Comparison of ENCODE assay signal across 17 cellular contexts in genomic region chr10:26528048-26528447, GRCh38.
DNase-seq lines count a peak whose midpoint lies in the region; ATAC-seq, FAIRE-seq and TF ChIP-seq lines count a peak whose summit lies in the region.
"Had no signal": no experiment of that assay in that cellular context is flagged by ENCODE, and none has a peak within 500 bp of the region (broad histone marks: within the 10 kb centered on the region; RNA-seq: fewer than 3 reads in every experiment).

No MANE protein-coding gene starts in this region.

- BruUV-seq in HepG2 (replicated peaks; lab: Mats Ljungman, UMichigan), result no TSS peak

- no peak for TF ChIP-seq POLR2A in right lobe of liver (IDR thresholded peaks at IDR 0.05)
- TF ChIP-seq POLR2A in HepG2 (IDR thresholded peaks at IDR 0.05; ENCODE audit: insufficient read depth in 1 of 2, low read depth in 2 of 2, low read length in 2 of 2), result no peak
- TF ChIP-seq POLR2A in esophagus muscularis mucosa (IDR thresholded peaks at IDR 0.05; ENCODE audit: low read depth), result no peak

- no peak for TF ChIP-seq RAD21 in HepG2 (CRISPR knock-in tag; IDR thresholded peaks at IDR 0.05)

- peaks cover 9 to 22% (median 19%) of the 10 kb centered on the region in 3 donors for H3K4me1 Mint-ChIP-seq in IgD-negative memory B cell

- H3K27me3 ChIP-seq in right lobe of liver, result no peaks in the 10 kb centered on the region
- peaks cover 0 to 4% of the 10 kb centered on the region in 2 experiments; a peak in 2 of 5 replicates for H3K27me3 ChIP-seq in HepG2 (ENCODE audit: control insufficient read depth in 1 of 2, insufficient read depth in 2 of 2, low read length in 2 of 2)
- H3K27me3 ChIP-seq in esophagus muscularis mucosa, result no peaks in the 10 kb centered on the region
- H3K27me3 ChIP-seq in upper lobe of right lung, result no peaks in the 10 kb centered on the region
- H3K27me3 ChIP-seq: MG63 had no signal

- H3K36me3 Mint-ChIP-seq in IgD-negative memory B cell, result peaks cover 13% of the 10 kb centered on the region

- no peak overlapping the region for H3K27ac ChIP-seq in right lobe of liver
- H3K27ac ChIP-seq in HepG2 (ENCODE audit: extremely low read length, insufficient read depth, low read length), result no peak overlapping the region
- H3K27ac ChIP-seq in esophagus muscularis mucosa (replicated peaks in 1 of 4), result no peak overlapping the region
- no peak overlapping the region for H3K27ac ChIP-seq in upper lobe of right lung
- H3K27ac ChIP-seq: SK-N-MC had no signal

- H3K27ac Mint-ChIP-seq in IgD-negative memory B cell, result peak overlapping the region in 2 of 3 donors; percentile 52 to 67

- H3K4me3 ChIP-seq in right lobe of liver, result no peak overlapping the region
- no peak overlapping the region for H3K4me3 ChIP-seq in HepG2 (replicated peaks in 1 of 3; ENCODE audit: insufficient read depth in 1 of 3, low read depth in 2 of 3, low read length in 3 of 3)
- no peak overlapping the region for H3K4me3 ChIP-seq in esophagus muscularis mucosa
- H3K4me3 ChIP-seq in upper lobe of right lung, result no peak overlapping the region
- H3K4me3 ChIP-seq: HAP-1, MG63, SK-N-MC had no signal

- H3K9me3 Mint-ChIP-seq in IgD-negative memory B cell, result no peaks in the 10 kb centered on the region
- H3K9me3 Mint-ChIP-seq: CD8-positive, alpha-beta memory T cell had no signal

- TF ChIP-seq CTCF in right lobe of liver (IDR thresholded peaks at IDR 0.05) (no peak), HepG2 (CRISPR knock-in tag; IDR thresholded peaks at IDR 0.05) (no peak), esophagus muscularis mucosa (IDR thresholded peaks at IDR 0.05) (no peak), upper lobe of right lung (IDR thresholded peaks at IDR 0.05) (no peak)

- ATAC-seq in right lobe of liver (peak; percentile 40 to 77 (median 63)), HepG2 (no peak), upper lobe of right lung (peak; percentile 34), HG03378 (IDR thresholded peaks at IDR 0.05; ENCODE audit: unreplicated experiment) (no peak), Right ventricle myocardium superior (ENCODE audit: poor library complexity) (no peak)

- H3K9me3 ChIP-seq in right lobe of liver (no peaks in the 10 kb centered on the region), HepG2 (ENCODE audit: low read length) (no peaks in the 10 kb centered on the region), esophagus muscularis mucosa (no peaks in the 10 kb centered on the region), upper lobe of right lung (no peaks in the 10 kb centered on the region)
- H3K9me3 ChIP-seq: HAP-1, MG63 had no signal

- DNase-seq in right lobe of liver (no peak), HepG2 (ENCODE audit: low spot score) (no peak), esophagus muscularis mucosa (ENCODE audit: extremely low spot score) (peak; percentile 57), upper lobe of right lung (no peak), NCI-H82 (lab: John Stamatoyannopoulos, UW) (no peak), Right ventricle myocardium superior (no peak)
- DNase-seq: CD8-positive, alpha-beta memory T cell; DMS 273 treated with DMSO at 0.1 percent for 48 hours; MG63; NCI-H1105; NCI-H187; NCI-H446 treated with DMSO at 0.1 percent for 48 hours; NCI-H748 treated with DMSO at 0.1 percent for 48 hours had no signal

- H4K20me1 ChIP-seq in HepG2 (ENCODE audit: insufficient read depth, low read length), result no peaks in the 10 kb centered on the region

- POLR2A ChIA-PET in HepG2 (lab: Yijun Ruan, JAX), result no interaction called here

- no peak overlapping the region for H3K4me3 Mint-ChIP-seq in IgD-negative memory B cell
- H3K4me3 Mint-ChIP-seq: CD8-positive, alpha-beta memory T cell had no signal

- no peak overlapping the region for H2AFZ ChIP-seq in HepG2 (ENCODE audit: low read length)

- intact Hi-C loops in right lobe of liver (cut with DNase I) (no loop called here), HepG2 (cut with micrococcal nuclease; ENCODE audit: unreplicated experiment) (no loop called here), esophagus muscularis mucosa (cut with DNase I) (no loop called here), upper lobe of right lung (cut with DNase I) (no loop called here), Right ventricle myocardium superior (cut with DNase I) (no loop called here)

- H3K27me3 Mint-ChIP-seq in IgD-negative memory B cell, result no peaks in the 10 kb centered on the region
- H3K27me3 Mint-ChIP-seq: CD8-positive, alpha-beta memory T cell had no signal

- H3K4me1 ChIP-seq in right lobe of liver (no peaks in the 10 kb centered on the region), HepG2 (ENCODE audit: insufficient read depth, low read length) (no peaks in the 10 kb centered on the region), esophagus muscularis mucosa (no peaks in the 10 kb centered on the region), upper lobe of right lung (no peaks in the 10 kb centered on the region)
- H3K4me1 ChIP-seq: HAP-1 had no signal

- H3K9ac ChIP-seq in HepG2 (ENCODE audit: insufficient read depth, low read depth, low read length), result no peak overlapping the region

- 69% methylated on average over 4 of the region's 5 CpGs for WGBS in right lobe of liver (ENCODE audit: insufficient coverage, low coverage, low lambda C conversion rate, missing lambda C conversion rate)
- WGBS in HepG2 (ENCODE audit: low lambda C conversion rate), result 35% methylated on average over 5 of the region's 5 CpGs
- WGBS in esophagus muscularis mucosa, result 81% methylated on average over 5 of the region's 5 CpGs

- peaks cover 0 to 57% (median 10%) of the 10 kb centered on the region in 4 donors for H3K36me3 ChIP-seq in right lobe of liver
- H3K36me3 ChIP-seq in HepG2 (replicated peaks in 1 of 2; ENCODE audit: control insufficient read depth in 1 of 2, insufficient read depth in 2 of 2, low read length in 2 of 2), result no peaks in the 10 kb centered on the region
- no peaks in the 10 kb centered on the region for H3K36me3 ChIP-seq in esophagus muscularis mucosa
- peaks cover 7% of the 10 kb centered on the region for H3K36me3 ChIP-seq in upper lobe of right lung
- H3K36me3 ChIP-seq: HAP-1, MG63 had no signal

- in situ Hi-C loops in HepG2 (cut with HindIII; ENCODE audit: extremely low pct_ligation_motif_present, low pct_unique_long_range_greater_than_20kb), result no loop called here

- no peaks in the 10 kb centered on the region for H3K79me2 ChIP-seq in HepG2 (ENCODE audit: insufficient read depth, low read length)

- CTCF ChIA-PET in HepG2 (lab: Yijun Ruan, JAX; ENCODE audit: low intra/inter-chr PET ratio, low total read pairs), result no interaction called here

- H3K4me2 ChIP-seq in HepG2 (ENCODE audit: low read depth, low read length), result no peak overlapping the region

- FAIRE-seq in HepG2 (lab: Jason Lieb, UNC), result no peak

- TF ChIP-seq EP300 in HepG2 (IDR thresholded peaks at IDR 0.05; ENCODE audit: low read depth in 2 of 2, low read length in 2 of 2) (no peak), HepG2 (CRISPR knock-in tag; IDR thresholded peaks at IDR 0.05; ENCODE audit: borderline replicate concordance) (no peak), esophagus muscularis mucosa (IDR thresholded peaks at IDR 0.05) (no peak)

TF ChIP-seq in HepG2, 621 proteins besides CTCF, POLR2A, EP300 and RAD21 (continues in another document):
- TF ChIP-seq ZNF609 (CRISPR knock-in tag; IDR thresholded peaks at IDR 0.05; ENCODE audit: borderline replicate concordance) (no peak), CREBL2 (CRISPR knock-in tag; IDR thresholded peaks at IDR 0.05; ENCODE audit: borderline replicate concordance) (no peak), RAD51 (IDR thresholded peaks at IDR 0.05; ENCODE audit: borderline replicate concordance) (no peak), JUN (CRISPR knock-in tag; IDR thresholded peaks at IDR 0.05) (no peak)

Comparison
In these comparisons a context has a peak if more than half of its experiments do, and no peak if none do; other contexts are left out.
1. ATAC-seq: peak in right lobe of liver (4 of 4) and upper lobe of right lung (single experiment); none in HepG2 (single experiment), HG03378 (single experiment) and Right ventricle myocardium superior (single experiment).